ENCODE assay signal across 8 cellular contexts in genomic region chr15:34795267-34796081, GRCh38. TPM values are rescaled to one million over a fixed set of nuclear protein-coding genes. Genes with fewer than 3 reads are reported as not detected.
DNase-seq lines count a peak whose midpoint lies in the region; ATAC-seq, FAIRE-seq and TF ChIP-seq lines count a peak whose summit lies in the region.

Gene ACTC1, minus strand, starts transcription at chr15:34795549. Its CDS starts 741 bp downstream, at chr15:34794808.

- no peaks in the 10 kb centered on the region for H3K27me3 ChIP-seq in thoracic aorta (replicated peaks; ENCODE audit: insufficient read depth)

- H3K9ac ChIP-seq in kidney (ENCODE audit: low read length in 2 of 2): no peak within 1 kb of the TSS

- H3K4me3 ChIP-seq in cardiac fibroblast (replicated peaks in 1 of 2; ENCODE audit: low read depth in 2 of 2, low read length in 2 of 2) (peak within 1 kb of the TSS in 1 of 2 donors; percentile 35), kidney (ENCODE audit: low read length in 2 of 2) (no peak within 1 kb of the TSS), thoracic aorta (peak within 1 kb of the TSS; percentile 73)

- peak; percentile 17 for ATAC-seq in thoracic aorta (ENCODE audit: insufficient number of reproducible peaks, low FRiP score, low read depth)

- no peak for FAIRE-seq in kidney (lab: Jason Lieb, UNC)

- TF ChIP-seq CTCF in cardiac fibroblast (IDR thresholded peaks at IDR 0.05; ENCODE audit: low read depth, low read length) (no peak), kidney (IDR thresholded peaks at IDR 0.05; ENCODE audit: borderline replicate concordance, extremely low read depth, insufficient read depth) (no peak), thoracic aorta (IDR thresholded peaks at IDR 0.05) (no peak)

- H3K36me3 ChIP-seq in kidney (ENCODE audit: control insufficient read depth in 1 of 2, insufficient read depth in 2 of 2, low read length in 2 of 2) (no peaks in the 10 kb centered on the region), thoracic aorta (no peaks in the 10 kb centered on the region)

- H3K4me1 ChIP-seq in kidney (ENCODE audit: control insufficient read depth in 1 of 2, insufficient read depth in 1 of 2, low read depth in 1 of 2, low read length in 2 of 2) (peaks cover 0 to 2% of the 10 kb centered on the region in 2 donors), thoracic aorta (ENCODE audit: control insufficient read depth in 1 of 2, low read depth in 2 of 2) (peaks cover 18 to 73% of the 10 kb centered on the region in 2 donors)

- DNase-seq in LHCN-M2 (ENCODE audit: low read depth) (peak; percentile 83), cardiac fibroblast (ENCODE audit: low read depth in 2 of 2) (peak; percentile 40 to 44), kidney (peak; percentile 82), thoracic aorta (ENCODE audit: low spot score) (peak; percentile 11), DMS114 treated with DMSO at 0.1 percent for 48 hours (lab: John Stamatoyannopoulos, UW; ENCODE audit: unreplicated experiment) (no peak), COR-L47 (lab: John Stamatoyannopoulos, UW) (no peak), midbrain (lab: John Stamatoyannopoulos, UW) (no peak), mesenteric fat pad (ENCODE audit: low spot score) (no peak)

- no peaks in the 10 kb centered on the region for H3K9me3 ChIP-seq in kidney (ENCODE audit: control insufficient read depth in 1 of 2, low read length in 2 of 2)
- no peaks in the 10 kb centered on the region for H3K9me3 ChIP-seq in thoracic aorta

- H3K27ac ChIP-seq in kidney (ENCODE audit: low read depth in 2 of 2, low read length in 2 of 2) (no peak within 1 kb of the TSS), thoracic aorta (peak within 1 kb of the TSS; percentile 88)

- intact Hi-C loops in kidney (cut with DNase I): no loop called here

RNA-seq across cellular contexts. Expression of gene ACTC1, which starts in this region (rescaled TPM):
- total RNA-seq in LHCN-M2 (2014; rRNA removed): 634 and 759 TPM in 2 replicates
- 7,967 TPM for polyA plus RNA-seq in LHCN-M2 (2012)
- total RNA-seq in kidney: 25.0 TPM
- 7.4 TPM for polyA plus RNA-seq in kidney (ENCODE audit: insufficient read depth, low read depth, low replicate concordance)
- 100 to 1,000 TPM in 1 of 2 donors, 10 to 100 TPM in 1; 47.7 to 125 TPM for total RNA-seq in thoracic aorta
- total RNA-seq in mesenteric fat pad: 0.55 TPM

Comparison
In these comparisons a context has a peak if more than half of its experiments do, and no peak if none do; other contexts are left out.
1. RNA of gene ACTC1 (total RNA-seq): 634 to 759 TPM in LHCN-M2, 47.7 to 125 TPM in thoracic aorta and 25.0 TPM in kidney (single experiment); 0.55 TPM in mesenteric fat pad (single experiment); every median in the first group is over 10 times any median in the second.
2. DNase-seq: peak in LHCN-M2 (single experiment), cardiac fibroblast (2 of 2), kidney (single experiment) and thoracic aorta (single experiment); none in DMS114 treated with DMSO at 0.1 percent for 48 hours (single experiment), COR-L47 (single experiment), midbrain (single experiment) and mesenteric fat pad (single experiment).
3. H3K27ac ChIP-seq: peak in thoracic aorta (2 of 2); none in kidney (0 of 2).